Comparison of ENCODE assay signal across 1 cellular context in genomic region chr13:95420501-95420900, GRCh38.
TF ChIP-seq lines count a peak whose summit lies in the region.

No MANE protein-coding gene starts in this region.

TF ChIP-seq in GM23338, 12 proteins besides CTCF, POLR2A, EP300 and RAD21 (continued from another document):
- TF ChIP-seq ZNF462 (CRISPR knock-in tag; IDR thresholded peaks at IDR 0.05) (no peak), JUNB (IDR thresholded peaks at IDR 0.05; ENCODE audit: unreplicated experiment) (no peak), NANOG (IDR thresholded peaks at IDR 0.05; ENCODE audit: borderline replicate concordance) (no peak), ZNF114 (CRISPR knock-in tag; IDR thresholded peaks at IDR 0.05) (no peak), STAT1 (IDR thresholded peaks at IDR 0.05; ENCODE audit: unreplicated experiment) (no peak), CREB1 (CRISPR knock-in tag; IDR thresholded peaks at IDR 0.05; ENCODE audit: low read depth) (no peak), EZH2phosphoT487 (IDR thresholded peaks at IDR 0.05; ENCODE audit: unreplicated experiment) (no peak), EZH2 (IDR thresholded peaks at IDR 0.05; ENCODE audit: low read depth, unreplicated experiment) (no peak), ETS1 (IDR thresholded peaks at IDR 0.05) (no peak)
TF ChIP-seq in GM23338: peak in this region for 0.
